In genomic region chr17:49361902-49362722, GRCh38 we compare ENCODE assay signal across 8 cellular contexts. TPM values are rescaled to one million over a fixed set of nuclear protein-coding genes. Genes with fewer than 3 reads are reported as not detected.
DNase-seq lines count a peak whose midpoint lies in the region; ATAC-seq and TF ChIP-seq lines count a peak whose summit lies in the region.

ZNF652 (minus strand) TSS chr17:49362250; CDS start chr17:49317725, 44,525 bp downstream.

- H4K20me1 ChIP-seq in fibroblast of lung (ENCODE audit: control insufficient read depth, extremely low read depth, insufficient read depth, low read length) = peaks cover 1% of the 10 kb centered on the region

- no peaks in the 10 kb centered on the region for H3K36me3 Mint-ChIP-seq in naive thymus-derived CD8-positive, alpha-beta T cell
- peaks cover 0 to 9% of the 10 kb centered on the region in 2 donors for H3K36me3 Mint-ChIP-seq in stimulated activated naive B cell treated with anti-CD40 and anti-IgM and Interleukin-4, amounts not matched to agents 10 μg/mL and 1 μg/mL and 100 μg/mL, for 72 hours

- peak within 1 kb of the TSS; percentile 91 to 99 (median 96) for H3K4me3 Mint-ChIP-seq in naive thymus-derived CD8-positive, alpha-beta T cell
- peak within 1 kb of the TSS; percentile 84 to 90 for H3K4me3 Mint-ChIP-seq in stimulated activated naive B cell treated with anti-CD40 and anti-IgM and Interleukin-4, amounts not matched to agents 10 μg/mL and 1 μg/mL and 100 μg/mL, for 72 hours

- no peaks in the 10 kb centered on the region for H3K9me3 Mint-ChIP-seq in naive thymus-derived CD8-positive, alpha-beta T cell
- H3K9me3 Mint-ChIP-seq in stimulated activated naive B cell treated with anti-CD40 and anti-IgM and Interleukin-4, amounts not matched to agents 10 μg/mL and 1 μg/mL and 100 μg/mL, for 72 hours = no peaks in the 10 kb centered on the region

- POLR2A ChIA-PET in naive thymus-derived CD8-positive, alpha-beta T cell (lab: Charles Lee) = interaction anchor here (0.7 to 4.1 kb wide), 23 partner anchors 10 to 984 kb away, joined by 3 to 42 read pairs (median 4); partner anchors contain the start of genes KAT7, PDK2, PHB1 and XYLT2

- no peaks in the 10 kb centered on the region for H3K36me3 ChIP-seq in fibroblast of lung (ENCODE audit: control insufficient read depth, insufficient read depth, low read length)

- peak within 1 kb of the TSS; percentile 93 to 99 (median 98) for H3K27ac Mint-ChIP-seq in naive thymus-derived CD8-positive, alpha-beta T cell
- H3K27ac Mint-ChIP-seq in stimulated activated naive B cell treated with anti-CD40 and anti-IgM and Interleukin-4, amounts not matched to agents 10 μg/mL and 1 μg/mL and 100 μg/mL, for 72 hours = peak within 1 kb of the TSS; percentile 91

- H3K27me3 Mint-ChIP-seq in naive thymus-derived CD8-positive, alpha-beta T cell = peaks cover 0 to 3% (median 0%) of the 10 kb centered on the region in 5 donors
- H3K27me3 Mint-ChIP-seq in stimulated activated naive B cell treated with anti-CD40 and anti-IgM and Interleukin-4, amounts not matched to agents 10 μg/mL and 1 μg/mL and 100 μg/mL, for 72 hours = no peaks in the 10 kb centered on the region

- ATAC-seq in GM21786 (IDR thresholded peaks at IDR 0.05; ENCODE audit: unreplicated experiment) = peak; percentile 48
- ATAC-seq in naive thymus-derived CD8-positive, alpha-beta T cell = peak; percentile 63 to 65
- ATAC-seq in stimulated activated naive B cell treated with anti-CD40 and anti-IgM and Interleukin-4, amounts not matched to agents 10 μg/mL and 1 μg/mL and 100 μg/mL, for 72 hours (replicated peaks) = peak; percentile 63 to 66

- H3K9me3 ChIP-seq in fibroblast of lung (ENCODE audit: control insufficient read depth, insufficient read depth, low read depth, low read length) = no peaks in the 10 kb centered on the region

- peak within 1 kb of the TSS; percentile 99 for H3K4me2 ChIP-seq in fibroblast of lung (ENCODE audit: extremely low read depth, insufficient read depth, low read length)

- H3K27ac ChIP-seq in fibroblast of lung (ENCODE audit: insufficient read depth, low read length) = peak within 1 kb of the TSS; percentile 67

- DNase-seq in DMS53 treated with DMSO at 0.1 percent for 48 hours (lab: John Stamatoyannopoulos, UW; ENCODE audit: unreplicated experiment) (peak; percentile 96), Kasumi-1 (lab: John Stamatoyannopoulos, UW) (peak; percentile 88 to 90), RKO (ENCODE audit: low spot score) (peak; percentile 83), fibroblast of lung (ENCODE audit: low read depth in 2 of 2) (peak; percentile 71 to 75)
- DNase-seq in activated T-helper 1 cell treated with anti-CD3 and anti-CD28 coated beads, Interleukin-2, amount 50 U/mL, for 16 hours (ENCODE audit: low read depth in 1 of 2, low spot score in 1 of 2) = peak; percentile 90 to 93
- peak; percentile 91 to 99 (median 96) for DNase-seq in naive thymus-derived CD8-positive, alpha-beta T cell
- DNase-seq in stimulated activated naive B cell treated with anti-CD40 and anti-IgM and Interleukin-4, amounts not matched to agents 10 μg/mL and 1 μg/mL and 100 μg/mL, for 72 hours = peak; percentile 87

- H3K4me1 ChIP-seq in fibroblast of lung (ENCODE audit: control insufficient read depth, extremely low read depth, insufficient read depth, low read length) = peaks cover 12% of the 10 kb centered on the region

- H3K4me1 Mint-ChIP-seq in naive thymus-derived CD8-positive, alpha-beta T cell = peaks cover 29 to 66% (median 58%) of the 10 kb centered on the region in 4 donors
- peaks cover 36 to 57% of the 10 kb centered on the region in 2 donors for H3K4me1 Mint-ChIP-seq in stimulated activated naive B cell treated with anti-CD40 and anti-IgM and Interleukin-4, amounts not matched to agents 10 μg/mL and 1 μg/mL and 100 μg/mL, for 72 hours

- H2AFZ ChIP-seq in fibroblast of lung (ENCODE audit: low read length) = peak within 1 kb of the TSS; percentile 87

- H3K4me3 ChIP-seq in fibroblast of lung (replicated peaks in 1 of 4; ENCODE audit: control extremely low read depth in 1 of 4, insufficient read depth in 1 of 4, low read depth in 3 of 4, low read length in 4 of 4) = peak within 1 kb of the TSS; percentile 88 to 98 (median 94)

- no peaks in the 10 kb centered on the region for H3K27me3 ChIP-seq in fibroblast of lung (ENCODE audit: control insufficient read depth, insufficient read depth, low read length)

- peaks cover 41% of the 10 kb centered on the region for H3K79me2 ChIP-seq in fibroblast of lung (ENCODE audit: control insufficient read depth, insufficient read depth, low read length)

- peak within 1 kb of the TSS; percentile 88 for H3K9ac ChIP-seq in fibroblast of lung (ENCODE audit: insufficient read depth, low read length)

- no peak for TF ChIP-seq CTCF in fibroblast of lung (conservative IDR thresholded peaks at IDR 0.05 in 1 of 2, IDR thresholded peaks at IDR 0.05 in 1 of 2; ENCODE audit: low read depth in 1 of 2, low read length in 2 of 2)

RNA-seq across cellular contexts. Expression of gene ZNF652, which starts in this region (rescaled TPM):
- 7.2 and 7.8 TPM in 2 replicates for total RNA-seq in fibroblast of lung
- polyA plus RNA-seq in fibroblast of lung = 5.3 and 10.2 TPM in 2 replicates
- 3.0 and 7.3 TPM in 2 replicates for polyA plus RNA-seq in fibroblast of lung (2012)
- polyA minus RNA-seq in fibroblast of lung (ENCODE audit: low replicate concordance) = 7.9 and 12.2 TPM in 2 replicates
- 10 to 100 TPM; 56.5 to 62.2 TPM for total RNA-seq in naive thymus-derived CD8-positive, alpha-beta T cell
- polyA plus RNA-seq in naive thymus-derived CD8-positive, alpha-beta T cell = 10 to 100 TPM; 19.9 to 20.8 (median 20.1) TPM

Comparison
In these comparisons a context has a peak if more than half of its experiments do, and no peak if none do; other contexts are left out.
1. Peak in every context shown above with its lines: DNase-seq, ATAC-seq, H3K4me3 ChIP-seq and H3K27ac ChIP-seq.